Comparison of ENCODE assay signal across 22 cellular contexts in genomic region chr3:124513610-124513997, GRCh38.
DNase-seq lines count a peak whose midpoint lies in the region; ATAC-seq and TF ChIP-seq lines count a peak whose summit lies in the region.
"Had no signal": no experiment of that assay in that cellular context is flagged by ENCODE, and none has a peak within 500 bp of the region (broad histone marks: within the 10 kb centered on the region; RNA-seq: fewer than 3 reads in every experiment).

No MANE protein-coding gene starts in this region.

- WGBS in testis, 2 donors, result 59 to 66% methylated on average over 4 of the region's 4 CpGs
- WGBS in right cardiac atrium, result 91% methylated on average over 4 of the region's 4 CpGs

- intact Hi-C loops in testis (cut with DNase I; ENCODE audit: low total_unique reads), result no loop called here
- intact Hi-C loops in right cardiac atrium (cut with DNase I), result no loop called here

- no peaks in the 10 kb centered on the region for H3K4me1 Mint-ChIP-seq in stimulated activated effector memory CD8-positive, alpha-beta T cell treated with anti-CD3 and anti-CD28 coated beads, Interleukin-12 subunit alpha, Interleukin-12 subunit beta, amount 100 ng/mL, for 72 hours
- H3K4me1 Mint-ChIP-seq: CD4-positive, alpha-beta memory T cell; IgD-negative memory B cell had no signal

- H3K36me3 ChIP-seq in ES-I3 (ENCODE audit: insufficient read depth, low read length) (no peaks in the 10 kb centered on the region), iPS-18a (ENCODE audit: control insufficient read depth, low read depth, low read length) (no peaks in the 10 kb centered on the region), testis (ENCODE audit: low read depth, missing control alignments) (no peaks in the 10 kb centered on the region)
- H3K36me3 ChIP-seq: MG63, Peyer's patch, SJSA1 had no signal

- no peak overlapping the region for H3K27ac Mint-ChIP-seq in stimulated activated effector memory CD8-positive, alpha-beta T cell treated with anti-CD3 and anti-CD28 coated beads, Interleukin-12 subunit alpha, Interleukin-12 subunit beta, amount 100 ng/mL, for 72 hours
- H3K27ac Mint-ChIP-seq: CD4-positive, alpha-beta memory T cell; HFFc6; IgD-negative memory B cell had no signal

- H3K9ac ChIP-seq in ES-I3 (ENCODE audit: low read depth, low read length), result peak overlapping the region; percentile 16; the same call in 1 of the 2 replicates
- no peak overlapping the region for H3K9ac ChIP-seq in iPS-18a (ENCODE audit: low read length)
- H3K9ac ChIP-seq: BLaER1 had no signal

- peaks cover 10% of the 10 kb centered on the region for H3K4me1 ChIP-seq in ES-I3 (ENCODE audit: insufficient read depth, low read length)
- H3K4me1 ChIP-seq in iPS-18a (ENCODE audit: control insufficient read depth, low read depth, low read length), result peaks cover 11% of the 10 kb centered on the region
- peaks cover 34% of the 10 kb centered on the region for H3K4me1 ChIP-seq in testis
- no peaks in the 10 kb centered on the region for H3K4me1 ChIP-seq in right cardiac atrium (ENCODE audit: control insufficient read depth, insufficient read depth, low read length)
- H3K4me1 ChIP-seq: BLaER1, Peyer's patch had no signal

- no peak for ATAC-seq in HG03342 (IDR thresholded peaks at IDR 0.05; ENCODE audit: unreplicated experiment)
- ATAC-seq in right cardiac atrium, result no peak
- ATAC-seq in stimulated activated effector memory CD8-positive, alpha-beta T cell treated with anti-CD3 and anti-CD28 coated beads, Interleukin-12 subunit alpha, Interleukin-12 subunit beta, amount 100 ng/mL, for 72 hours, result no peak

- peaks cover 3% of the 10 kb centered on the region for H3K9me3 Mint-ChIP-seq in stimulated activated effector memory CD8-positive, alpha-beta T cell treated with anti-CD3 and anti-CD28 coated beads, Interleukin-12 subunit alpha, Interleukin-12 subunit beta, amount 100 ng/mL, for 72 hours
- H3K9me3 Mint-ChIP-seq: HFFc6, IgD-negative memory B cell had no signal

- no peak overlapping the region for H3K4me3 ChIP-seq in iPS-18a (ENCODE audit: low read length)
- no peak overlapping the region for H3K4me3 ChIP-seq in testis
- no peak overlapping the region for H3K4me3 ChIP-seq in right cardiac atrium (ENCODE audit: low read length)
- H3K4me3 ChIP-seq: BLaER1, MG63, Peyer's patch, SJSA1 had no signal

- DNase-seq in testis (no peak), right cardiac atrium (no peak)
- DNase-seq in stimulated activated effector memory CD8-positive, alpha-beta T cell treated with anti-CD3 and anti-CD28 coated beads, Interleukin-12 subunit alpha, Interleukin-12 subunit beta, amount 100 ng/mL, for 72 hours (ENCODE audit: low spot score in 2 of 2), result no peak
- DNase-seq: CD4-positive, alpha-beta memory T cell; EL; HFFc6; Kasumi-1; MG63; NCI-H1092; NCI-H146; NCI-H2029 treated with DMSO at 0.1 percent for 48 hours; NCI-H2171; NCI-H446 treated with DMSO at 0.1 percent for 48 hours; Peyer's patch had no signal

- H3K4me3 Mint-ChIP-seq in stimulated activated effector memory CD8-positive, alpha-beta T cell treated with anti-CD3 and anti-CD28 coated beads, Interleukin-12 subunit alpha, Interleukin-12 subunit beta, amount 100 ng/mL, for 72 hours, result no peak overlapping the region
- H3K4me3 Mint-ChIP-seq: CD4-positive, alpha-beta memory T cell; HFFc6; IgD-negative memory B cell had no signal

- TF ChIP-seq POLR2A in testis (IDR thresholded peaks at IDR 0.05), result no peak

- H3K9me3 ChIP-seq in ES-I3 (ENCODE audit: control insufficient read depth, insufficient read depth, low read length) (no peaks in the 10 kb centered on the region), iPS-18a (ENCODE audit: control insufficient read depth, low read depth, low read length) (no peaks in the 10 kb centered on the region), testis (no peaks in the 10 kb centered on the region), right cardiac atrium (ENCODE audit: control insufficient read depth, low read length) (no peaks in the 10 kb centered on the region)
- H3K9me3 ChIP-seq: BLaER1, MG63, Peyer's patch, SJSA1 had no signal

- H3K27me3 ChIP-seq in iPS-18a (ENCODE audit: control insufficient read depth, insufficient read depth, low read length), result no peaks in the 10 kb centered on the region
- no peaks in the 10 kb centered on the region for H3K27me3 ChIP-seq in testis
- no peaks in the 10 kb centered on the region for H3K27me3 ChIP-seq in right cardiac atrium (ENCODE audit: control insufficient read depth, insufficient read depth)
- H3K27me3 ChIP-seq: BLaER1, MG63, Peyer's patch, SJSA1 had no signal

- H3K36me3 Mint-ChIP-seq in stimulated activated effector memory CD8-positive, alpha-beta T cell treated with anti-CD3 and anti-CD28 coated beads, Interleukin-12 subunit alpha, Interleukin-12 subunit beta, amount 100 ng/mL, for 72 hours, result no peaks in the 10 kb centered on the region
- H3K36me3 Mint-ChIP-seq: CD4-positive, alpha-beta memory T cell; IgD-negative memory B cell had no signal

- H3K27ac ChIP-seq in angular gyrus (ENCODE audit: low read depth, low read length) (peak overlapping the region; percentile 35), iPS-18a (ENCODE audit: low read length) (peak overlapping the region; percentile 18), testis (peak overlapping the region; percentile 31 to 51), right cardiac atrium (ENCODE audit: low read length) (no peak overlapping the region)
- H3K27ac ChIP-seq: BLaER1, HL-60, Peyer's patch, SJSA1 had no signal

- TF ChIP-seq CTCF in testis (IDR thresholded peaks at IDR 0.05), result no peak
